In the genomic region with DNA sequence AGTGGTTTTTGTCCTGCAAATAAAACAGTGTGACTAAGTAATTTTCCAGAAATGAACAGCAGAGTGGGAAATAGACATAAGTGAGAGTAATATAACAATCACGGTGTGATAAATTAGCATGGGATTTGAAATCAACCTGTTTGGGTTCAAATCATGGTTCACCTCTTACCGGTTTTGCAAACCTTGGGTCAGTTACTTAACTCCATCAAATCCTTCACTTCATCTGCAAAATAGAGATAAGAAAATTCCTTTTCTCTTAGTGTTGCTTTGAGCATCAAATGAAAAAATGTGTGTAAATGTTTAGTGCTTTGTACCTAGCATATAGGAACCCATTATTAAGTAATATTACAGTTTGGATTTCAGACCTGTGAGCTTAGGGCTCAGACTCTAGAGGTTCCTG, we compare ENCODE assay signal across 1 cellular context.
TF ChIP-seq lines count a peak whose summit lies in the region.

No MANE protein-coding gene starts in this region.

TF ChIP-seq in GM23338, 12 proteins besides CTCF, POLR2A, EP300 and RAD21 (continued from another document):
- TF ChIP-seq ZNF462 (CRISPR knock-in tag; IDR thresholded peaks at IDR 0.05) = no peak
- TF ChIP-seq, protein P1, sequence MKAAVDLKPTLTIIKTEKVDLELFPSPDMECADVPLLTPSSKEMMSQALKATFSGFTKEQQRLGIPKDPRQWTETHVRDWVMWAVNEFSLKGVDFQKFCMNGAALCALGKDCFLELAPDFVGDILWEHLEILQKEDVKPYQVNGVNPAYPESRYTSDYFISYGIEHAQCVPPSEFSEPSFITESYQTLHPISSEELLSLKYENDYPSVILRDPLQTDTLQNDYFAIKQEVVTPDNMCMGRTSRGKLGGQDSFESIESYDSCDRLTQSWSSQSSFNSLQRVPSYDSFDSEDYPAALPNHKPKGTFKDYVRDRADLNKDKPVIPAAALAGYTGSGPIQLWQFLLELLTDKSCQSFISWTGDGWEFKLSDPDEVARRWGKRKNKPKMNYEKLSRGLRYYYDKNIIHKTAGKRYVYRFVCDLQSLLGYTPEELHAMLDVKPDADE (IDR thresholded peaks at IDR 0.05) = no peak
- TF ChIP-seq ZNF114 (CRISPR knock-in tag; IDR thresholded peaks at IDR 0.05) = no peak
- TF ChIP-seq CREB1 (CRISPR knock-in tag; IDR thresholded peaks at IDR 0.05; ENCODE audit: low read depth) = no peak
- no peak for TF ChIP-seq POLR2AphosphoS5 (IDR thresholded peaks at IDR 0.05; ENCODE audit: low read depth)
- TF ChIP-seq ZNF331 (CRISPR knock-in tag; IDR thresholded peaks at IDR 0.05; ENCODE audit: low read depth) = no peak
- no peak for TF ChIP-seq EZH2phosphoT487 (IDR thresholded peaks at IDR 0.05; ENCODE audit: unreplicated experiment)
- no peak for TF ChIP-seq JUNB (IDR thresholded peaks at IDR 0.05; ENCODE audit: unreplicated experiment)
- no peak for TF ChIP-seq NANOG (IDR thresholded peaks at IDR 0.05; ENCODE audit: borderline replicate concordance)
- no peak for TF ChIP-seq REST (IDR thresholded peaks at IDR 0.05; ENCODE audit: unreplicated experiment)
